In genomic region chr10:22315455-22316285, GRCh38 we compare ENCODE assay signal across 1 cellular context.
A peak's percentile ranks its signal among the peaks of the same experiment; 100 is the strongest.
TF ChIP-seq lines count a peak whose summit lies in the region.

No MANE protein-coding gene starts in this region.

TF ChIP-seq in K562, 482 proteins besides CTCF, POLR2A, EP300 and RAD21 (continued from another document):
- peak; percentile 52; the same call in 1 of the 2 replicates for TF ChIP-seq ZBTB40 (IDR thresholded peaks at IDR 0.05)
- no peak for TF ChIP-seq ZBTB40 (CRISPR knock-in tag; IDR thresholded peaks at IDR 0.05)
- no peak for TF ChIP-seq SAFB2 (IDR thresholded peaks at IDR 0.05; ENCODE audit: borderline replicate concordance, low read depth, low read length, severe bottlenecking)
- no peak for TF ChIP-seq ELF4 (CRISPR knock-in tag; IDR thresholded peaks at IDR 0.05)
- TF ChIP-seq ZNF175 (CRISPR knock-in tag; IDR thresholded peaks at IDR 0.05; ENCODE audit: low read depth): peak; percentile 1; the same call in 1 of the 2 replicates
- TF ChIP-seq ZNF23 (CRISPR knock-in tag; IDR thresholded peaks at IDR 0.05): no peak
- TF ChIP-seq SAP30 (IDR thresholded peaks at IDR 0.05; ENCODE audit: borderline replicate concordance, insufficient read depth, low read depth, low read length, poor library complexity, severe bottlenecking): peak; percentile 52
- no peak for TF ChIP-seq MYNN (IDR thresholded peaks at IDR 0.05)
- no peak for TF ChIP-seq MYNN (CRISPR knock-in tag; IDR thresholded peaks at IDR 0.05)
- peak; percentile 50; the same call in 1 of the 2 replicates for TF ChIP-seq FOXJ2 (tag; IDR thresholded peaks at IDR 0.05)
- TF ChIP-seq ZNF57 (CRISPR knock-in tag; IDR thresholded peaks at IDR 0.05): no peak
- no peak for TF ChIP-seq PREB (CRISPR knock-in tag; IDR thresholded peaks at IDR 0.05)
- no peak for TF ChIP-seq TGIF2 (CRISPR knock-in tag; IDR thresholded peaks at IDR 0.05)
- no peak for TF ChIP-seq CREB3L1 (IDR thresholded peaks at IDR 0.05; ENCODE audit: borderline replicate concordance, low read depth)
- no peak for TF ChIP-seq DPF2 (IDR thresholded peaks at IDR 0.05)
- TF ChIP-seq ZFX (CRISPR knock-in tag; IDR thresholded peaks at IDR 0.05): peak; percentile 71
- no peak for TF ChIP-seq CBX5 (IDR thresholded peaks at IDR 0.05; ENCODE audit: borderline replicate concordance, low read depth)
- TF ChIP-seq HMBOX1 (IDR thresholded peaks at IDR 0.05): no peak
- 0 out of 2 replicates have a peak, but pooled peaks have one; percentile 30 for TF ChIP-seq CC2D1A (IDR thresholded peaks at IDR 0.05)
- no peak for TF ChIP-seq ARID3A (IDR thresholded peaks at IDR 0.05; ENCODE audit: borderline replicate concordance, low read depth, low read length)
- TF ChIP-seq CBFA2T3 (IDR thresholded peaks at IDR 0.05): 0 out of 2 replicates have a peak, but pooled peaks have one; percentile 5
- TF ChIP-seq CHD7 (IDR thresholded peaks at IDR 0.05; ENCODE audit: low read depth, low read length): no peak
- TF ChIP-seq NFYB (IDR thresholded peaks at IDR 0.05; ENCODE audit: extremely low read depth, insufficient read length): no peak
- TF ChIP-seq JUN (IDR thresholded peaks at IDR 0.05; ENCODE audit: borderline replicate concordance, low read depth, low read length): no peak
- TF ChIP-seq JUN (CRISPR knock-in tag; IDR thresholded peaks at IDR 0.05; ENCODE audit: borderline replicate concordance): no peak
- TF ChIP-seq E2F1 (CRISPR knock-in tag; IDR thresholded peaks at IDR 0.05): no peak
